In genomic region chr1:61641171-61641570, GRCh38 we compare ENCODE assay signal across 9 cellular contexts.
A peak's percentile ranks its signal among the peaks of the same experiment; 100 is the strongest.
DNase-seq lines count a peak whose midpoint lies in the region; ATAC-seq and TF ChIP-seq lines count a peak whose summit lies in the region.
"Had no signal": no experiment of that assay in that cellular context is flagged by ENCODE, and none has a peak within 500 bp of the region (broad histone marks: within the 10 kb centered on the region; RNA-seq: fewer than 3 reads in every experiment).

No MANE protein-coding gene starts in this region.

- H3K27ac ChIP-seq in lower lobe of right lung (peak overlapping the region; percentile 78), transverse colon (peak overlapping the region; percentile 57 to 75 (median 62))

- DNase-seq in activated T-cell treated with anti-CD3 and anti-CD28 coated beads, Interleukin-2, amount 50 U/mL, for 4 hours, result no peak
- no peak for DNase-seq in activated T-cell treated with anti-CD3 and anti-CD28 coated beads for 4 hours
- no peak for DNase-seq in activated naive CD8-positive, alpha-beta T cell treated with anti-CD3 and anti-CD28 coated beads, Interleukin-2, amount 10 ng/mL, durations not matched to agents 7 days and 5 days
- DNase-seq in lower lobe of right lung, result no peak
- DNase-seq in transverse colon, result no peak
- no peak for DNase-seq in NCI-H1417 treated with DMSO at 0.1 percent for 48 hours (lab: John Stamatoyannopoulos, UW)
- no peak for DNase-seq in NCI-H1092 (lab: John Stamatoyannopoulos, UW)
- no peak for DNase-seq in stimulated activated CD4-positive, alpha-beta T cell treated with anti-CD3 and anti-CD28 coated beads, Interleukin-15, amount 100 ng/mL, for 24 hours

- no peaks in the 10 kb centered on the region for H3K36me3 Mint-ChIP-seq in activated T-cell treated with anti-CD3 and anti-CD28 coated beads, Interleukin-2, amount 50 U/mL, for 4 hours (ENCODE audit: insufficient read depth)
- no peaks in the 10 kb centered on the region for H3K36me3 Mint-ChIP-seq in activated naive CD8-positive, alpha-beta T cell treated with anti-CD3 and anti-CD28 coated beads, Interleukin-2, amount 10 ng/mL, durations not matched to agents 7 days and 5 days

- no peaks in the 10 kb centered on the region for H3K9me3 Mint-ChIP-seq in activated T-cell treated with anti-CD3 and anti-CD28 coated beads, Interleukin-2, amount 50 U/mL, for 4 hours
- H3K9me3 Mint-ChIP-seq in activated naive CD8-positive, alpha-beta T cell treated with anti-CD3 and anti-CD28 coated beads, Interleukin-2, amount 10 ng/mL, durations not matched to agents 7 days and 5 days, result no peaks in the 10 kb centered on the region

- in situ Hi-C loops in transverse colon (cut with MboI; ENCODE audit: low pct_ligation_motif_present in 1 of 4, low pct_unique_long_range_greater_than_20kb in 1 of 4, low sequenced_read_pairs in 3 of 4), result loop anchor here in 1 of 4 donors (25.0 kb wide), 1 partner anchor 579 kb away; no protein-coding TSS in a partner anchor

- H3K27me3 ChIP-seq in lower lobe of right lung (ENCODE audit: low read depth) (no peaks in the 10 kb centered on the region), transverse colon (no peaks in the 10 kb centered on the region)
- H3K27me3 ChIP-seq: BE2C had no signal

- H3K4me3 ChIP-seq in lower lobe of right lung (peak overlapping the region; percentile 40), transverse colon (peak overlapping the region in 1 of 4 donors; percentile 29)

- no peak for TF ChIP-seq EP300 in transverse colon (IDR thresholded peaks at IDR 0.05; ENCODE audit: low read depth)

- no peaks in the 10 kb centered on the region for H3K27me3 Mint-ChIP-seq in activated T-cell treated with anti-CD3 and anti-CD28 coated beads, Interleukin-2, amount 50 U/mL, for 4 hours (ENCODE audit: low read depth)
- peaks cover 6% of the 10 kb centered on the region for H3K27me3 Mint-ChIP-seq in activated naive CD8-positive, alpha-beta T cell treated with anti-CD3 and anti-CD28 coated beads, Interleukin-2, amount 10 ng/mL, durations not matched to agents 7 days and 5 days

- H3K9me3 ChIP-seq in lower lobe of right lung (no peaks in the 10 kb centered on the region), transverse colon (no peaks in the 10 kb centered on the region)
- H3K9me3 ChIP-seq: BE2C had no signal

- intact Hi-C loops in lower lobe of right lung (cut with DNase I), result no loop called here
- intact Hi-C loops in transverse colon (cut with DNase I; ENCODE audit: low total_unique reads), result no loop called here

- H3K4me1 ChIP-seq in lower lobe of right lung, result peaks cover 16% of the 10 kb centered on the region
- H3K4me1 ChIP-seq in transverse colon, result peaks cover 3 to 9% (median 7%) of the 10 kb centered on the region in 4 donors
- H3K4me1 ChIP-seq: BE2C had no signal

- no peaks in the 10 kb centered on the region for H3K36me3 ChIP-seq in lower lobe of right lung
- H3K36me3 ChIP-seq in transverse colon, result no peaks in the 10 kb centered on the region
- H3K36me3 ChIP-seq: BE2C had no signal

- H3K4me1 Mint-ChIP-seq in activated T-cell treated with anti-CD3 and anti-CD28 coated beads, Interleukin-2, amount 50 U/mL, for 4 hours (ENCODE audit: low read depth), result peaks cover 8% of the 10 kb centered on the region
- peaks cover 12% of the 10 kb centered on the region for H3K4me1 Mint-ChIP-seq in activated naive CD8-positive, alpha-beta T cell treated with anti-CD3 and anti-CD28 coated beads, Interleukin-2, amount 10 ng/mL, durations not matched to agents 7 days and 5 days

- POLR2A ChIA-PET in activated naive CD8-positive, alpha-beta T cell treated with anti-CD3 and anti-CD28 coated beads, Interleukin-2, amount 10 ng/mL, durations not matched to agents 7 days and 5 days (lab: Charles Lee), result interaction anchor here (0.7 kb wide), 1 partner anchor 143 kb away, joined by 3 read pairs; no protein-coding TSS in a partner anchor

- peak overlapping the region; percentile 37 for H3K27ac Mint-ChIP-seq in activated naive CD8-positive, alpha-beta T cell treated with anti-CD3 and anti-CD28 coated beads, Interleukin-2, amount 10 ng/mL, durations not matched to agents 7 days and 5 days

- no peak for ATAC-seq in activated T-cell treated with anti-CD3 and anti-CD28 coated beads, Interleukin-2, amount 50 U/mL, for 4 hours
- no peak for ATAC-seq in activated naive CD8-positive, alpha-beta T cell treated with anti-CD3 and anti-CD28 coated beads, Interleukin-2, amount 10 ng/mL, durations not matched to agents 7 days and 5 days (ENCODE audit: low read depth)
- peak; percentile 43 to 65 for ATAC-seq in lower lobe of right lung

- peak overlapping the region; percentile 52 for H3K4me3 Mint-ChIP-seq in activated T-cell treated with anti-CD3 and anti-CD28 coated beads, Interleukin-2, amount 50 U/mL, for 4 hours
- peak overlapping the region; percentile 81 for H3K4me3 Mint-ChIP-seq in activated naive CD8-positive, alpha-beta T cell treated with anti-CD3 and anti-CD28 coated beads, Interleukin-2, amount 10 ng/mL, durations not matched to agents 7 days and 5 days

- no peak for TF ChIP-seq CTCF in lower lobe of right lung (IDR thresholded peaks at IDR 0.05)
- no peak for TF ChIP-seq CTCF in transverse colon (IDR thresholded peaks at IDR 0.05)

- 53 to 73% methylated on average over 11 to 12 of the region's 12 CpGs for WGBS in transverse colon (ENCODE audit: low coverage in 1 of 2), 2 donors

- no peak for TF ChIP-seq POLR2A in transverse colon (IDR thresholded peaks at IDR 0.05)

Comparison
In these comparisons a context has a peak if more than half of its experiments do, and no peak if none do; other contexts are left out.
1. ATAC-seq: peak in lower lobe of right lung (2 of 2); none in activated T-cell treated with anti-CD3 and anti-CD28 coated beads, Interleukin-2, amount 50 U/mL, for 4 hours (0 of 2) and activated naive CD8-positive, alpha-beta T cell treated with anti-CD3 and anti-CD28 coated beads, Interleukin-2, amount 10 ng/mL, durations not matched to agents 7 days and 5 days (single experiment).